8 cellular contexts compared by ENCODE assay signal in genomic region chr6:28634758-28635546, GRCh38.
A peak's percentile ranks its signal among the peaks of the same experiment; 100 is the strongest.
DNase-seq lines count a peak whose midpoint lies in the region; ATAC-seq, FAIRE-seq and TF ChIP-seq lines count a peak whose summit lies in the region.

No MANE protein-coding gene starts in this region.

- peak overlapping the region; percentile 26 to 58 for H3K4me3 ChIP-seq in muscle layer of duodenum (ENCODE audit: low read depth in 1 of 2, low read length in 2 of 2)

- TF ChIP-seq POLR2A in GM12892 (IDR thresholded peaks at IDR 0.05; ENCODE audit: low read depth, low read length) = no peak

- H3K4me3 Mint-ChIP-seq in chondrocyte (ENCODE audit: unreplicated experiment) = peak overlapping the region; percentile 84

- no peak overlapping the region for H3K27ac ChIP-seq in muscle layer of duodenum (ENCODE audit: low read length)

- FAIRE-seq in GM12892 (lab: Jason Lieb, UNC) = no peak

- H3K27me3 Mint-ChIP-seq in chondrocyte (ENCODE audit: low read depth) = peaks cover 10% of the 10 kb centered on the region

- peaks cover 12% of the 10 kb centered on the region for H3K4me1 Mint-ChIP-seq in chondrocyte (ENCODE audit: low read depth)

- DNase-seq in DMS79 treated with DMSO at 0.1 percent for 48 hours (lab: John Stamatoyannopoulos, UW) (peak; percentile 68), NCI-H2081 treated with DMSO at 0.1 percent for 48 hours (lab: John Stamatoyannopoulos, UW) (peak; percentile 3), chondrocyte (ENCODE audit: low spot score) (no peak), GM12892 (ENCODE audit: insufficient read length) (no peak), SIG-M5 treated with dmso at 0.1 percent for 504 hours (lab: John Stamatoyannopoulos, UW; ENCODE audit: unreplicated experiment) (no peak)
- DNase-seq in activated CD4-positive, alpha-beta T cell treated with anti-CD3 and anti-CD28 coated beads for 48 hours = no peak

- ATAC-seq in HG02981 (IDR thresholded peaks at IDR 0.05; ENCODE audit: unreplicated experiment) = no peak

- TF ChIP-seq CTCF in chondrocyte (IDR thresholded peaks at IDR 0.05) = no peak

- no peaks in the 10 kb centered on the region for H3K9me3 Mint-ChIP-seq in chondrocyte (ENCODE audit: low read depth)

- H3K27ac Mint-ChIP-seq in chondrocyte (ENCODE audit: unreplicated experiment) = peak overlapping the region; percentile 49

- H3K9me3 ChIP-seq in muscle layer of duodenum (ENCODE audit: control insufficient read depth in 1 of 2, low read length in 2 of 2) = peaks cover 0 to 3% of the 10 kb centered on the region in 2 donors

- peaks cover 0 to 15% of the 10 kb centered on the region in 2 donors for H3K4me1 ChIP-seq in muscle layer of duodenum (ENCODE audit: control insufficient read depth in 1 of 2, insufficient read depth in 2 of 2, low read length in 2 of 2)

- no peaks in the 10 kb centered on the region for H3K36me3 ChIP-seq in muscle layer of duodenum (ENCODE audit: control insufficient read depth in 1 of 2, insufficient read depth in 2 of 2, low read length in 2 of 2)

- peaks cover 22% of the 10 kb centered on the region for H3K27me3 ChIP-seq in muscle layer of duodenum (ENCODE audit: low read depth, low read length)

- H3K36me3 Mint-ChIP-seq in chondrocyte (ENCODE audit: low read depth) = no peaks in the 10 kb centered on the region

Comparison
In these comparisons a context has a peak if more than half of its experiments do, and no peak if none do; other contexts are left out.
1. DNase-seq: peak in DMS79 treated with DMSO at 0.1 percent for 48 hours (single experiment) and NCI-H2081 treated with DMSO at 0.1 percent for 48 hours (single experiment); none in chondrocyte (single experiment), GM12892 (single experiment), SIG-M5 treated with dmso at 0.1 percent for 504 hours (single experiment) and activated CD4-positive, alpha-beta T cell treated with anti-CD3 and anti-CD28 coated beads for 48 hours (single experiment).